In the genomic region with DNA sequence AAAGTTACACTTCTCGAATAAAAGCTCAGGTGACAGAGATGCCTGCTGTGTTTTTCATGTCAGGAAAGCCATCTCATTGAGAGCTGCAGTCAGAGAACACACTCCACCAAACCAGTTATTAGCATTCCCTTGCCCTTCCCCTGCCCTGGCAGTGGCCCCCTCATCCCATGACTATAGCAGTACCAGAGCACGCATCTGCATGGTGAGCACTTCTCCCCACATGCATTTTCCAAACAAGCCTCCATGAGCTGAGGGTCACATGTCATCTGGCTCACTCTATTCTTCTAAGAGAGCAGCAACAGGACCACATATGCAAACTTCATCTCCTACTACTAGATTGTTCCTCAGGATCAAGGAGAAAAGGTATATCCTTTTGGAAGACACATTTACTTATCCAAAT, we compare ENCODE assay signal across 2 cellular contexts.
TF ChIP-seq lines count a peak whose summit lies in the region.

No MANE protein-coding gene starts in this region.

TF ChIP-seq in IMR-90, 13 proteins besides CTCF, POLR2A, EP300 and RAD21:
- TF ChIP-seq, protein P1, sequence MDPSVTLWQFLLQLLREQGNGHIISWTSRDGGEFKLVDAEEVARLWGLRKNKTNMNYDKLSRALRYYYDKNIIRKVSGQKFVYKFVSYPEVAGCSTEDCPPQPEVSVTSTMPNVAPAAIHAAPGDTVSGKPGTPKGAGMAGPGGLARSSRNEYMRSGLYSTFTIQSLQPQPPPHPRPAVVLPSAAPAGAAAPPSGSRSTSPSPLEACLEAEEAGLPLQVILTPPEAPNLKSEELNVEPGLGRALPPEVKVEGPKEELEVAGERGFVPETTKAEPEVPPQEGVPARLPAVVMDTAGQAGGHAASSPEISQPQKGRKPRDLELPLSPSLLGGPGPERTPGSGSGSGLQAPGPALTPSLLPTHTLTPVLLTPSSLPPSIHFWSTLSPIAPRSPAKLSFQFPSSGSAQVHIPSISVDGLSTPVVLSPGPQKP (IDR thresholded peaks at IDR 0.05; ENCODE audit: borderline replicate concordance, low read depth, low read length) = no peak
- TF ChIP-seq MAFK (IDR thresholded peaks at IDR 0.05; ENCODE audit: low read depth, low read length) (no peak), NFE2L2 (IDR thresholded peaks at IDR 0.05; ENCODE audit: low read depth, low read length) (no peak), BHLHE40 (IDR thresholded peaks at IDR 0.05; ENCODE audit: low read depth, low read length) (no peak), CEBPB (IDR thresholded peaks at IDR 0.05; ENCODE audit: low read depth, low read length) (no peak), FOS (IDR thresholded peaks at IDR 0.05; ENCODE audit: low read depth, low read length) (no peak), SMC3 (IDR thresholded peaks at IDR 0.05; ENCODE audit: low read depth, low read length) (no peak), MAZ (IDR thresholded peaks at IDR 0.05; ENCODE audit: borderline replicate concordance, low read depth, low read length) (no peak), RCOR1 (IDR thresholded peaks at IDR 0.05; ENCODE audit: insufficient replicate concordance, low read length) (no peak), MXI1 (IDR thresholded peaks at IDR 0.05; ENCODE audit: borderline replicate concordance, low read depth, low read length) (no peak), CHD1 (IDR thresholded peaks at IDR 0.05; ENCODE audit: low read depth, low read length) (no peak), RFX5 (IDR thresholded peaks at IDR 0.05; ENCODE audit: low read depth, low read length) (no peak)
- TF ChIP-seq, protein P2, sequence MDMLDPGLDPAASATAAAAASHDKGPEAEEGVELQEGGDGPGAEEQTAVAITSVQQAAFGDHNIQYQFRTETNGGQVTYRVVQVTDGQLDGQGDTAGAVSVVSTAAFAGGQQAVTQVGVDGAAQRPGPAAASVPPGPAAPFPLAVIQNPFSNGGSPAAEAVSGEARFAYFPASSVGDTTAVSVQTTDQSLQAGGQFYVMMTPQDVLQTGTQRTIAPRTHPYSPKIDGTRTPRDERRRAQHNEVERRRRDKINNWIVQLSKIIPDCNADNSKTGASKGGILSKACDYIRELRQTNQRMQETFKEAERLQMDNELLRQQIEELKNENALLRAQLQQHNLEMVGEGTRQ (IDR thresholded peaks at IDR 0.05; ENCODE audit: low read depth, low read length) = no peak

TF ChIP-seq in H1, 55 proteins besides CTCF, POLR2A, EP300 and RAD21:
- no peak for TF ChIP-seq CBX5 (IDR thresholded peaks at IDR 0.05; ENCODE audit: low read depth, low read length)
- TF ChIP-seq KDM5A (IDR thresholded peaks at IDR 0.05; ENCODE audit: low read length) = no peak
- no peak for TF ChIP-seq SP2 (IDR thresholded peaks at IDR 0.05; ENCODE audit: low read length)
- TF ChIP-seq NANOG (IDR thresholded peaks at IDR 0.05; ENCODE audit: insufficient read depth, low read depth, low read length, poor library complexity, severe bottlenecking) = no peak
- TF ChIP-seq RXRA (IDR thresholded peaks at IDR 0.05; ENCODE audit: insufficient read depth, low read depth, low read length) = no peak
- no peak for TF ChIP-seq PHF8 (conservative IDR thresholded peaks at IDR 0.05; ENCODE audit: low read depth, low read length)
- TF ChIP-seq SIRT6 (IDR thresholded peaks at IDR 0.05; ENCODE audit: low read length) = no peak
- no peak for TF ChIP-seq JUN (IDR thresholded peaks at IDR 0.05; ENCODE audit: low read depth, low read length)
- no peak for TF ChIP-seq TAF1 (IDR thresholded peaks at IDR 0.05; ENCODE audit: low read depth, low read length)
- TF ChIP-seq CHD1 (IDR thresholded peaks at IDR 0.05; ENCODE audit: low read depth, low read length) = no peak
- TF ChIP-seq CTBP2 (IDR thresholded peaks at IDR 0.05; ENCODE audit: borderline replicate concordance, insufficient read depth, insufficient read length, low read length) = no peak
- no peak for TF ChIP-seq TCF12 (IDR thresholded peaks at IDR 0.05; ENCODE audit: low read depth, low read length)
- TF ChIP-seq, protein P3, sequence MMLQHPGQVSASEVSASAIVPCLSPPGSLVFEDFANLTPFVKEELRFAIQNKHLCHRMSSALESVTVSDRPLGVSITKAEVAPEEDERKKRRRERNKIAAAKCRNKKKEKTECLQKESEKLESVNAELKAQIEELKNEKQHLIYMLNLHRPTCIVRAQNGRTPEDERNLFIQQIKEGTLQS (IDR thresholded peaks at IDR 0.05; ENCODE audit: insufficient read depth, low read depth, low read length) = no peak
- no peak for TF ChIP-seq RNF2 (IDR thresholded peaks at IDR 0.05; ENCODE audit: borderline replicate concordance, low read depth, low read length, missing control alignments, poor library complexity, severe bottlenecking)
- TF ChIP-seq POU5F1 (IDR thresholded peaks at IDR 0.05; ENCODE audit: low read depth, low read length) = no peak
- no peak for TF ChIP-seq ASH2L (IDR thresholded peaks at IDR 0.05; ENCODE audit: low read length)
- no peak for TF ChIP-seq GABPA (IDR thresholded peaks at IDR 0.05; ENCODE audit: borderline replicate concordance, insufficient read depth, low read length)
